Comparison of ENCODE assay signal across 40 cellular contexts in the genomic region with DNA sequence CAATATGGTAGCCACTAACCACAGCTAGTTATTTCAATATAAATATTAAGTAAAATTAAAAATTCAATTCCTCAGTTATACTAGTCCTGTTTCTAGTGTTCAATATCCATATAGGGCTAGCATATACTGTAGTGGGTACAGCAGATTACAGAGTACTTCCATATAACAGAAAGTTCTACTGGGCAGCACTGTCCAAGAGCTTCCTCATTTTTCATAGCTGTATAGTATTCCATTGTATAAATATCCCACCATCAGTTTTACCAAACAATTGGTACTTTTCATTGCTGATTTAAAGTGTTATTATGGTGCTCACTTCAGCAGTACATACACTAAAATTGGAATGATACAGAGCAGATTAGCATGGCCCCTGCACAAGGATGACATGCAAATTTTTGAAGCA. TPM values are rescaled to one million over a fixed set of nuclear protein-coding genes. Genes with fewer than 3 reads are reported as not detected.
"Had no signal": no experiment of that assay in that cellular context is flagged by ENCODE, and none has a peak within 500 bp of the region (broad histone marks: within the 10 kb centered on the region; RNA-seq: fewer than 3 reads in every experiment).

No MANE protein-coding gene starts in this region.

- H3K4me3 ChIP-seq: adrenal gland, ascending aorta, body of pancreas, breast epithelium, cardiac muscle cell had no signal

- H3K36me3 Mint-ChIP-seq: activated naive CD4-positive, alpha-beta T cell treated with anti-CD3 and anti-CD28 coated beads, Interleukin-2, amount 10 ng/mL, durations not matched to agents 7 days and 5 days; activated naive CD4-positive, alpha-beta T cell treated with anti-CD3 and anti-CD28 coated beads, Interleukin-2, amount 50 U/mL, for 72 hours; activated naive CD8-positive, alpha-beta T cell treated with anti-CD3 and anti-CD28 coated beads for 36 hours; activated naive CD8-positive, alpha-beta T cell treated with anti-CD3 and anti-CD28 coated beads, Interleukin-2, amount 10 ng/mL, durations not matched to agents 7 days and 5 days; brain had no signal

- ATAC-seq: activated naive CD4-positive, alpha-beta T cell treated with anti-CD3 and anti-CD28 coated beads, Interleukin-2, amount 50 U/mL, for 72 hours; activated naive CD8-positive, alpha-beta T cell treated with anti-CD3 and anti-CD28 coated beads, Interleukin-2, amount 50 U/mL, for 24 hours; activated T-cell treated with anti-CD3 and anti-CD28 coated beads, Interleukin-2, amount 50 U/mL, for 4 hours; activated T-cell treated with anti-CD3 and anti-CD28 coated beads, Interleukin-2, amount 50 U/mL, for 72 hours; activated T-helper 17 cell treated with anti-CD3 and anti-CD28 coated beads, Interleukin-2, amount 50 U/mL, for 72 hours; body of pancreas had no signal

- H3K9me3 ChIP-seq: adrenal gland, ascending aorta, body of pancreas, breast epithelium had no signal

- H3K4me1 Mint-ChIP-seq: activated naive CD4-positive, alpha-beta T cell treated with anti-CD3 and anti-CD28 coated beads, Interleukin-2, amount 10 ng/mL, durations not matched to agents 7 days and 5 days; activated naive CD4-positive, alpha-beta T cell treated with anti-CD3 and anti-CD28 coated beads, Interleukin-2, amount 50 U/mL, for 24 hours; activated naive CD8-positive, alpha-beta T cell treated with anti-CD3 and anti-CD28 coated beads for 36 hours; activated naive CD8-positive, alpha-beta T cell treated with anti-CD3 and anti-CD28 coated beads, Interleukin-2, amount 10 ng/mL, durations not matched to agents 7 days and 5 days; activated naive CD8-positive, alpha-beta T cell treated with anti-CD3 and anti-CD28 coated beads, Interleukin-2, amount 50 U/mL, for 24 hours; activated T-helper 17 cell treated with anti-CD3 and anti-CD28 coated beads, Interleukin-2, amount 50 U/mL, for 72 hours; brain; central memory CD8-positive, alpha-beta T cell had no signal

- H3K4me3 Mint-ChIP-seq: activated naive CD4-positive, alpha-beta T cell treated with anti-CD3 and anti-CD28 coated beads for 36 hours; activated naive CD4-positive, alpha-beta T cell treated with anti-CD3 and anti-CD28 coated beads, Interleukin-2, amount 10 ng/mL, durations not matched to agents 7 days and 5 days; activated naive CD4-positive, alpha-beta T cell treated with anti-CD3 and anti-CD28 coated beads, Interleukin-2, amount 50 U/mL, for 24 hours; activated naive CD8-positive, alpha-beta T cell; activated naive CD8-positive, alpha-beta T cell treated with anti-CD3 and anti-CD28 coated beads for 36 hours; activated naive CD8-positive, alpha-beta T cell treated with anti-CD3 and anti-CD28 coated beads, Interleukin-2, amount 10 ng/mL, durations not matched to agents 7 days and 5 days; activated naive CD8-positive, alpha-beta T cell treated with anti-CD3 and anti-CD28 coated beads, Interleukin-2, amount 50 U/mL, for 24 hours; activated T-cell treated with anti-CD3 and anti-CD28 coated beads, Interleukin-2, amount 50 U/mL, for 24 hours; activated T-cell treated with anti-CD3 and anti-CD28 coated beads, Interleukin-2, amount 50 U/mL, for 4 hours; activated T-cell treated with anti-CD3 and anti-CD28 coated beads, Interleukin-2, amount 50 U/mL, for 72 hours; activated T-helper 1 cell treated with anti-CD3 and anti-CD28 coated beads, Interleukin-12 subunit alpha, Interleukin-12 subunit beta, Interleukin-2, Interleukin-4 antibody, amounts not matched to agents 30 ng/mL and 10 ng/mL and 1 ng/mL, durations not matched to agents 14 hours and 24 hours and 36 hours; activated T-helper 17 cell treated with anti-CD3 and anti-CD28 coated beads, Interleukin-2, amount 50 U/mL, for 72 hours; brain; central memory CD8-positive, alpha-beta T cell had no signal

- H3K9me3 Mint-ChIP-seq: activated naive CD4-positive, alpha-beta T cell treated with anti-CD3 and anti-CD28 coated beads for 36 hours; activated naive CD4-positive, alpha-beta T cell treated with anti-CD3 and anti-CD28 coated beads, Interleukin-2, amount 10 ng/mL, durations not matched to agents 7 days and 5 days; activated naive CD4-positive, alpha-beta T cell treated with anti-CD3 and anti-CD28 coated beads, Interleukin-2, amount 50 U/mL, for 24 hours; activated naive CD4-positive, alpha-beta T cell treated with anti-CD3 and anti-CD28 coated beads, Interleukin-2, amount 50 U/mL, for 72 hours; activated naive CD8-positive, alpha-beta T cell treated with anti-CD3 and anti-CD28 coated beads for 36 hours; activated naive CD8-positive, alpha-beta T cell treated with anti-CD3 and anti-CD28 coated beads, Interleukin-2, amount 10 ng/mL, durations not matched to agents 7 days and 5 days; activated naive CD8-positive, alpha-beta T cell treated with anti-CD3 and anti-CD28 coated beads, Interleukin-2, amount 50 U/mL, for 24 hours; activated T-cell treated with anti-CD3 and anti-CD28 coated beads, Interleukin-2, amount 50 U/mL, for 24 hours; activated T-cell treated with anti-CD3 and anti-CD28 coated beads, Interleukin-2, amount 50 U/mL, for 4 hours; activated T-cell treated with anti-CD3 and anti-CD28 coated beads, Interleukin-2, amount 50 U/mL, for 72 hours; activated T-helper 1 cell treated with anti-CD3 and anti-CD28 coated beads, Interleukin-12 subunit alpha, Interleukin-12 subunit beta, Interleukin-2, Interleukin-4 antibody, amounts not matched to agents 30 ng/mL and 10 ng/mL and 1 ng/mL, durations not matched to agents 14 hours and 24 hours and 36 hours; activated T-helper 17 cell treated with anti-CD3 and anti-CD28 coated beads, Interleukin-2, amount 50 U/mL, for 72 hours; activated T-helper 2 cell treated with anti-CD3 and anti-CD28 coated beads, Interferon-gamma antibody, Interleukin-2, Interleukin-4, amounts not matched to agents 10 μg/mL and 5 μg/mL and 100 μg/mL, durations not matched to agents 14 hours and 24 hours and 36 hours; brain; central memory CD8-positive, alpha-beta T cell had no signal

- H3K27me3 ChIP-seq: adrenal gland, ascending aorta, body of pancreas, brain microvascular endothelial cell, breast epithelium, cardiac muscle cell had no signal

- H3K36me3 ChIP-seq: adrenal gland, ascending aorta, brain microvascular endothelial cell, breast epithelium, cardiac muscle cell had no signal

- FAIRE-seq: astrocyte, bronchial epithelial cell had no signal

- H3K27ac ChIP-seq: adrenal gland, ascending aorta, body of pancreas, brain microvascular endothelial cell, breast epithelium, cardiac muscle cell had no signal

- H3K27me3 Mint-ChIP-seq: activated naive CD4-positive, alpha-beta T cell treated with anti-CD3 and anti-CD28 coated beads, Interleukin-2, amount 10 ng/mL, durations not matched to agents 7 days and 5 days; activated naive CD4-positive, alpha-beta T cell treated with anti-CD3 and anti-CD28 coated beads, Interleukin-2, amount 50 U/mL, for 24 hours; activated naive CD8-positive, alpha-beta T cell; activated naive CD8-positive, alpha-beta T cell treated with anti-CD3 and anti-CD28 coated beads for 36 hours; activated naive CD8-positive, alpha-beta T cell treated with anti-CD3 and anti-CD28 coated beads, Interleukin-2, amount 10 ng/mL, durations not matched to agents 7 days and 5 days; activated naive CD8-positive, alpha-beta T cell treated with anti-CD3 and anti-CD28 coated beads, Interleukin-2, amount 50 U/mL, for 24 hours; activated T-cell treated with anti-CD3 and anti-CD28 coated beads, Interleukin-2, amount 50 U/mL, for 24 hours; activated T-helper 17 cell treated with anti-CD3 and anti-CD28 coated beads, Interleukin-2, amount 50 U/mL, for 72 hours; brain; central memory CD8-positive, alpha-beta T cell had no signal

- H3K4me1 ChIP-seq: adrenal gland, ascending aorta, body of pancreas, breast epithelium had no signal

- DNase-seq: activated effector memory CD4-positive, alpha-beta T cell treated with anti-CD3 and anti-CD28 coated beads, Interleukin-2, amount 50 U/mL, for 16 hours; activated effector memory CD4-positive, alpha-beta T cell treated with Interleukin-2 at 50 U/mL for 16 hours; activated gamma-delta T cell; activated gamma-delta T cell treated with Interleukin-2 at 50 U/mL for 16 hours; activated naive CD4-positive, alpha-beta T cell; activated naive CD4-positive, alpha-beta T cell treated with anti-CD3 and anti-CD28 coated beads for 36 hours; activated naive CD4-positive, alpha-beta T cell treated with anti-CD3 and anti-CD28 coated beads, Interleukin-2, amount 10 ng/mL, durations not matched to agents 7 days and 5 days; activated naive CD4-positive, alpha-beta T cell treated with anti-CD3 and anti-CD28 coated beads, Interleukin-2, amount 50 U/mL, for 16 hours; activated naive CD4-positive, alpha-beta T cell treated with Interleukin-2 at 50 U/mL for 16 hours; activated naive CD8-positive, alpha-beta T cell treated with anti-CD3 and anti-CD28 coated beads for 36 hours; activated naive CD8-positive, alpha-beta T cell treated with anti-CD3 and anti-CD28 coated beads, Interleukin-2, amount 10 ng/mL, durations not matched to agents 7 days and 5 days; activated naive CD8-positive, alpha-beta T cell treated with anti-CD3 and anti-CD28 coated beads, Interleukin-2, amount 50 U/mL, for 24 hours; activated T-cell treated with anti-CD3 and anti-CD28 coated beads, Interleukin-2, amount 50 U/mL, for 1 hour; activated T-cell treated with anti-CD3 and anti-CD28 coated beads, Interleukin-2, amount 50 U/mL, for 24 hours; activated T-cell treated with anti-CD3 and anti-CD28 coated beads, Interleukin-2, amount 50 U/mL, for 4 hours; activated T-cell treated with anti-CD3 and anti-CD28 coated beads, Interleukin-2, amount 50 U/mL, for 48 hours; activated T-cell treated with anti-CD3 and anti-CD28 coated beads, Interleukin-2, amount 50 U/mL, for 72 hours; adrenal gland; amniotic stem cell; amygdala; anterior cingulate cortex; aorta; body of pancreas; brain microvascular endothelial cell; caudate nucleus; central memory CD4-positive, alpha-beta T cell; cerebellar nuclear complex had no signal

- H3K27ac Mint-ChIP-seq: activated naive CD4-positive, alpha-beta T cell treated with anti-CD3 and anti-CD28 coated beads for 36 hours; activated naive CD4-positive, alpha-beta T cell treated with anti-CD3 and anti-CD28 coated beads, Interleukin-2, amount 10 ng/mL, durations not matched to agents 7 days and 5 days; activated naive CD4-positive, alpha-beta T cell treated with anti-CD3 and anti-CD28 coated beads, Interleukin-2, amount 50 U/mL, for 24 hours; activated naive CD4-positive, alpha-beta T cell treated with anti-CD3 and anti-CD28 coated beads, Interleukin-2, amount 50 U/mL, for 72 hours; activated naive CD8-positive, alpha-beta T cell; activated naive CD8-positive, alpha-beta T cell treated with anti-CD3 and anti-CD28 coated beads for 36 hours; activated naive CD8-positive, alpha-beta T cell treated with anti-CD3 and anti-CD28 coated beads, Interleukin-2, amount 10 ng/mL, durations not matched to agents 7 days and 5 days; activated naive CD8-positive, alpha-beta T cell treated with anti-CD3 and anti-CD28 coated beads, Interleukin-2, amount 50 U/mL, for 24 hours; activated T-cell treated with anti-CD3 and anti-CD28 coated beads, Interleukin-2, amount 50 U/mL, for 24 hours; activated T-cell treated with anti-CD3 and anti-CD28 coated beads, Interleukin-2, amount 50 U/mL, for 72 hours; activated T-helper 1 cell treated with anti-CD3 and anti-CD28 coated beads, Interleukin-12 subunit alpha, Interleukin-12 subunit beta, Interleukin-2, Interleukin-4 antibody, amounts not matched to agents 30 ng/mL and 10 ng/mL and 1 ng/mL, durations not matched to agents 14 hours and 24 hours and 36 hours; activated T-helper 17 cell treated with anti-CD3 and anti-CD28 coated beads, Interleukin-2, amount 50 U/mL, for 72 hours; activated T-helper 2 cell treated with anti-CD3 and anti-CD28 coated beads, Interferon-gamma antibody, Interleukin-2, Interleukin-4, amounts not matched to agents 10 μg/mL and 5 μg/mL and 100 μg/mL, durations not matched to agents 14 hours and 24 hours and 36 hours; brain had no signal

RNA-seq across cellular contexts. Expression of gene ACSM3, which starts 20.4 kb away (rescaled TPM):
- total RNA-seq: ascending aorta had no signal

RNA-seq across cellular contexts. Expression of gene ERI2, which starts 22.1 kb away (rescaled TPM):
- total RNA-seq: ascending aorta had no signal
